In the genomic region with DNA sequence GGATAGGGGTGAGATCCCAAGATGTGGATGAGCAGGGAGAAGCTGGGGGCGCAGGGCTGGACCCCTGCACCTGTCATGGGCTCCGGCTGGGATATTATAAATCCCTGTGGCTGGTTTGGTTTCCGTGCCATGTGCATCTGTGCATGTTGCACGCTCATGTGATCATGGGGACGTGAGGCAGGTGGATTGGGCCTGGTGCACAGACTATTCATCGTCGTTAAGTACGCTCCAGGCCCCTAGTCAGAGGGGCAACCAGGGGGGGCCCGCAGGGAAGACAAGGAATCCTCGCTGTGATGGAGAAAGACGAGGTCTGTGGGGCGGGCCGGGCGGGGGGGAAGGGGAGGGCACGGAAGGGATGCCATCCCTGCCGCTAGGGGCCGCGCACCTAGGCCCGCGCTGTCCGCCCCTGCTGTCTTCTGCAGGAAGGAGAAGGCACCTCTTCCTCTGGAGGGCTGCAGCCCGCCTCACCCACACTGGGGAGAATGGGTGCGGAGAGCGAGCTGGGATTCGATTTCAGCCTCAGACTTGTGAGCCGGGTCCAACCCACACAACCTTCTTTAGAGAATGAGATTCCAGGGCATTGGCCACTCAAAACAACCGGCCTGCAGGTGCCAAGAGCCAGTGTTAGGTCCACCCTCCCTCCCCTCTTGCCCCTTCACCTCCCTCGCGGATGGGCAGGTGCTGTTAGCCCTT, we compare ENCODE assay signal across 8 cellular contexts. TPM values are rescaled to one million over a fixed set of nuclear protein-coding genes. Genes with fewer than 3 reads are reported as not detected.
DNase-seq lines count a peak whose midpoint lies in the region; ATAC-seq and TF ChIP-seq lines count a peak whose summit lies in the region.

No MANE protein-coding gene starts in this region.

- peaks cover 4% of the 10 kb centered on the region for H3K36me3 Mint-ChIP-seq in neural crest cell (ENCODE audit: low read depth)

- no peaks in the 10 kb centered on the region for H3K27me3 Mint-ChIP-seq in neural crest cell (ENCODE audit: low read depth)

- no peaks in the 10 kb centered on the region for H3K9me3 ChIP-seq in PC-9 (ENCODE audit: insufficient read depth, low read depth)
- no peaks in the 10 kb centered on the region for H3K9me3 ChIP-seq in ectodermal cell (ENCODE audit: control insufficient read depth, low read length)

- peak overlapping the region; percentile 93 for H2AFZ ChIP-seq in PC-9

- peaks cover 32% of the 10 kb centered on the region for H3K4me1 Mint-ChIP-seq in neural crest cell

- H3K27ac ChIP-seq in PC-9 (no peak overlapping the region), ectodermal cell (ENCODE audit: insufficient read depth, low read depth, low read length, poor library complexity, severe bottlenecking) (peak overlapping the region; percentile 11)

- peak overlapping the region; percentile 94 for H3K27ac Mint-ChIP-seq in neural crest cell (ENCODE audit: unreplicated experiment)

- H3K9me2 ChIP-seq in PC-9 (ENCODE audit: insufficient read depth): no peaks in the 10 kb centered on the region

- H3K36me3 ChIP-seq in PC-9 (ENCODE audit: low read depth) (peaks cover 17% of the 10 kb centered on the region), ectodermal cell (ENCODE audit: control insufficient read depth, insufficient read depth, low read length) (no peaks in the 10 kb centered on the region)

- TF ChIP-seq CTCF in PC-9 (conservative IDR thresholded peaks at IDR 0.05) (no peak), neural crest cell (conservative IDR thresholded peaks at IDR 0.05) (peak; percentile 56)

- POLR2A ChIA-PET in PC-9 (lab: Charles Lee; ENCODE audit: unreplicated experiment): interaction anchor here (0.6 kb wide), 1 partner anchor 63 kb away, joined by 3 read pairs; no protein-coding TSS in a partner anchor

- peaks cover 29% of the 10 kb centered on the region for H3K79me2 ChIP-seq in PC-9 (ENCODE audit: low read depth)

- TF ChIP-seq POLR2A in GM18526 (IDR thresholded peaks at IDR 0.05; ENCODE audit: extremely low read depth, insufficient read length): peak; percentile 10

- WGBS in ectodermal cell, 2 experiments: 13 to 15% methylated on average over 29 of the region's 29 CpGs

- intact Hi-C loops in PC-9 (cut with micrococcal nuclease; ENCODE audit: unreplicated experiment): loop anchor here (5.0 kb wide), 1 partner anchor 724 kb away; the partner anchor contains the start of genes TCEANC2 and TMEM59

- CTCF ChIA-PET in PC-9 (lab: Charles Lee): no interaction called here

- H3K4me2 ChIP-seq in PC-9: peak overlapping the region; percentile 88

- H3F3A ChIP-seq in PC-9 (ENCODE audit: insufficient read depth, low read depth): peaks cover 38% of the 10 kb centered on the region

- BruUV-seq in PC-9 (replicated peaks; lab: Mats Ljungman, UMichigan): no TSS peak

- no peaks in the 10 kb centered on the region for H4K20me1 ChIP-seq in PC-9 (ENCODE audit: insufficient read depth)

- DNase-seq in PC-9: no peak
- DNase-seq in neural crest cell (ENCODE audit: low read depth, low spot score): no peak
- no peak for DNase-seq in HUDEP-2 (lab: John Stamatoyannopoulos, UW; ENCODE audit: unreplicated experiment in 76 of 76)

- peak overlapping the region; percentile 96 for H3K4me3 Mint-ChIP-seq in neural crest cell

- H3K27me3 ChIP-seq in PC-9 (ENCODE audit: insufficient read depth, low read depth): no peaks in the 10 kb centered on the region
- peaks cover 9% of the 10 kb centered on the region for H3K27me3 ChIP-seq in ectodermal cell (ENCODE audit: control insufficient read depth, insufficient read depth, low read length, poor library complexity, severe bottlenecking)

- H3K4me3 ChIP-seq in PC-9: peak overlapping the region; percentile 78
- peak overlapping the region; percentile 48 for H3K4me3 ChIP-seq in ectodermal cell (ENCODE audit: insufficient read depth, low read depth, low read length)

- H3K4me1 ChIP-seq in PC-9 (replicated peaks; ENCODE audit: insufficient read depth): peaks cover 34% of the 10 kb centered on the region
- no peaks in the 10 kb centered on the region for H3K4me1 ChIP-seq in ectodermal cell (ENCODE audit: control insufficient read depth, insufficient read depth, low read length)

- H3K9me3 Mint-ChIP-seq in neural crest cell: no peaks in the 10 kb centered on the region

- ATAC-seq in GM19463 (IDR thresholded peaks at IDR 0.05; ENCODE audit: unreplicated experiment): no peak
- ATAC-seq in activated CD4-positive, CD25-positive, alpha-beta regulatory T cell treated with anti-CD3 and anti-CD28 coated beads, Interleukin-2, amount 50 U/mL, for 24 hours: no peak
- ATAC-seq in GM19023 (IDR thresholded peaks at IDR 0.05; ENCODE audit: unreplicated experiment): no peak

RNA-seq across cellular contexts. Expression of gene LRP8, which starts 0.8 kb away (rescaled TPM):
- total RNA-seq in PC-9 (2021): 62.1 and 85.3 TPM in 2 replicates
- 18.8 TPM for polyA plus RNA-seq in ectodermal cell (2013, experiment 1 of 4)
- 11.7 TPM for polyA plus RNA-seq in ectodermal cell (2013, experiment 2 of 4)
- polyA plus RNA-seq in ectodermal cell (2013, experiment 3 of 4): 13.1 TPM
- polyA plus RNA-seq in ectodermal cell (2013, experiment 4 of 4): 11.6 TPM
- 49.7 and 59.5 TPM in 2 replicates for total RNA-seq in neural crest cell
